ENCODE assay signal across 15 cellular contexts in the genomic region with DNA sequence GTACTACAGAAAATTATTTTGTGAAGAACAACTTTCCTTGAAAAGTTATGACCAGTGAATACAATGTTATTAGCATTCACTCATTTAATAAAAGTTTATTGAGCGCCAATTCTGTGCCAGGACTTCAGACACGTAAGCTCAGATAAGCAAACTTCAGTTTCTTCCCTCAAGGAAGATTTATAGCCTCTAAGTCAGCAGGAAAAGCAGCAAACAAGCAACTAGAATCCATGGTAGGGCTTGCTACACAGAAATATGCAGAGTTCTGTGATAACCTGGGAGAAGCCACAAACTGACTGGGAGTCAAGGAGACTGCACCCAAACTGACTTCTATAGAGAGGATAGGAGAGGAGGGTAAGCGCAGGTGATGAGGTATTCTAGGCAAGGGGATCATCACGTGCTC. TPM values are rescaled to one million over a fixed set of nuclear protein-coding genes. Genes with fewer than 3 reads are reported as not detected.
A peak's percentile ranks its signal among the peaks of the same experiment; 100 is the strongest.
DNase-seq lines count a peak whose midpoint lies in the region; ATAC-seq, FAIRE-seq and TF ChIP-seq lines count a peak whose summit lies in the region.
"Had no signal": no experiment of that assay in that cellular context is flagged by ENCODE, and none has a peak within 500 bp of the region (broad histone marks: within the 10 kb centered on the region; RNA-seq: fewer than 3 reads in every experiment).

No MANE protein-coding gene starts in this region.

- H3K4me3 ChIP-seq in K562 = no peak overlapping the region
- H3K4me3 ChIP-seq in naive thymus-derived CD4-positive, alpha-beta T cell (ENCODE audit: low read length) = no peak overlapping the region
- H3K4me3 ChIP-seq: BLaER1, gastrocnemius medialis had no signal

- BruUV-seq in K562 (replicated peaks; lab: Mats Ljungman, UMichigan) = no TSS peak

- no peak overlapping the region for H3K4me3 Mint-ChIP-seq in stimulated activated naive CD8-positive, alpha-beta T cell treated with anti-CD3 and anti-CD28 coated beads, Interleukin-15, Interleukin-2, amounts not matched to agents 100 ng/mL and 50 ng/mL, for 24 hours
- H3K4me3 Mint-ChIP-seq in naive thymus-derived CD4-positive, alpha-beta T cell = peak overlapping the region; percentile 63 to 82 (median 77)

- no peaks in the 10 kb centered on the region for H3K79me2 ChIP-seq in K562 (ENCODE audit: control insufficient read depth, insufficient read depth, low read length)

- in situ Hi-C loops in K562 (cut with MboI) = no loop called here

- no peak for ATAC-seq in stimulated activated naive CD8-positive, alpha-beta T cell treated with anti-CD3 and anti-CD28 coated beads, Interleukin-15, Interleukin-2, amounts not matched to agents 100 U/mL and 50 U/mL, for 24 hours
- ATAC-seq in K562 (peak; percentile 25; the same call in 1 of the 3 replicates), HG03520 (IDR thresholded peaks at IDR 0.05; ENCODE audit: unreplicated experiment) (no peak)
- no peak for ATAC-seq in naive thymus-derived CD4-positive, alpha-beta T cell

- TF ChIP-seq EP300 in K562 (IDR thresholded peaks at IDR 0.05; ENCODE audit: low read length) = no peak

- TF ChIP-seq RAD21 in K562 (CRISPR knock-in tag; conservative IDR thresholded peaks at IDR 0.05 in 1 of 2, IDR thresholded peaks at IDR 0.05 in 1 of 2) = no peak

- H3K27ac Mint-ChIP-seq in stimulated activated naive CD8-positive, alpha-beta T cell treated with anti-CD3 and anti-CD28 coated beads, Interleukin-15, Interleukin-2, amounts not matched to agents 100 ng/mL and 50 ng/mL, for 24 hours = peak overlapping the region; percentile 8
- peak overlapping the region; percentile 71 to 90 (median 87) for H3K27ac Mint-ChIP-seq in naive thymus-derived CD4-positive, alpha-beta T cell

- H3K27me3 ChIP-seq in K562 (ENCODE audit: control insufficient read depth in 2 of 2, insufficient read depth in 2 of 2, low read length in 2 of 2) = no peaks in the 10 kb centered on the region
- no peaks in the 10 kb centered on the region for H3K27me3 ChIP-seq in naive thymus-derived CD4-positive, alpha-beta T cell (ENCODE audit: control insufficient read depth in 2 of 2, insufficient read depth in 2 of 2, low read length in 2 of 2)
- H3K27me3 ChIP-seq: BLaER1, gastrocnemius medialis had no signal

- 32% methylated on average over 4 of the region's 4 CpGs for WGBS in K562 (ENCODE audit: insufficient coverage, low coverage, missing lambda C conversion rate)

- no peak for DNase-seq in stimulated activated naive CD8-positive, alpha-beta T cell treated with anti-CD3 and anti-CD28 coated beads, Interleukin-15, Interleukin-2, amounts not matched to agents 100 U/mL and 50 U/mL, for 24 hours
- DNase-seq in K562 (ENCODE audit: extremely low read depth in 1 of 4, low spot score in 3 of 4) (peak in 2 of 4 experiments; percentile 8), D721Med (ENCODE audit: insufficient read length, low spot score) (no peak), CD1c-positive myeloid dendritic cell (ENCODE audit: extremely low spot score) (no peak)
- no peak for DNase-seq in naive thymus-derived CD4-positive, alpha-beta T cell
- DNase-seq in activated effector memory CD4-positive, alpha-beta T cell treated with anti-CD3 and anti-CD28 coated beads, Interleukin-2, amount 50 U/mL, for 16 hours = no peak
- DNase-seq: amniotic stem cell; effector memory CD4-positive, alpha-beta T cell; GF-D8; Kasumi-1; NCI-H2029 treated with DMSO at 0.1 percent for 48 hours had no signal

- intact Hi-C loops in K562 (cut with micrococcal nuclease) = no loop called here
- intact Hi-C loops in naive thymus-derived CD4-positive, alpha-beta T cell (cut with micrococcal nuclease) = loop anchor here in 1 of 2 donors (5.0 kb wide), 1 partner anchor 78 kb away; the partner anchor contains the start of genes CENPP and NOL8

- H3K27ac ChIP-seq in K562 (ENCODE audit: extremely low read depth, low read depth, low read length) = no peak overlapping the region
- no peak overlapping the region for H3K27ac ChIP-seq in naive thymus-derived CD4-positive, alpha-beta T cell (ENCODE audit: low read depth, low read length)
- H3K27ac ChIP-seq: BLaER1 had no signal

- H2AFZ ChIP-seq in K562 (ENCODE audit: low read depth, low read length) = no peak overlapping the region

- no peak for TF ChIP-seq POLR2A in K562 (conservative IDR thresholded peaks at IDR 0.05)

- H3K9me3 ChIP-seq in K562 (replicated peaks; ENCODE audit: control insufficient read depth, insufficient read depth, low read depth, low read length) = no peaks in the 10 kb centered on the region
- no peaks in the 10 kb centered on the region for H3K9me3 ChIP-seq in naive thymus-derived CD4-positive, alpha-beta T cell (ENCODE audit: control insufficient read depth in 2 of 3, low read length in 3 of 3)
- H3K9me3 ChIP-seq: BLaER1, gastrocnemius medialis had no signal

- no peaks in the 10 kb centered on the region for H4K20me1 ChIP-seq in K562 (replicated peaks; ENCODE audit: control insufficient read depth, insufficient read depth, low read length)
- H4K20me1 ChIP-seq: BLaER1 had no signal

- H3K9me1 ChIP-seq in K562 (ENCODE audit: control insufficient read depth, insufficient read depth, low read length) = no peaks in the 10 kb centered on the region

- peaks cover 0 to 11% of the 10 kb centered on the region in 2 experiments; a peak in 3 of 5 replicates for H3K4me1 ChIP-seq in K562 (replicated peaks in 1 of 2; ENCODE audit: control insufficient read depth in 2 of 2, insufficient read depth in 2 of 2, low read length in 2 of 2)
- peaks cover 0 to 22% of the 10 kb centered on the region in 2 donors for H3K4me1 ChIP-seq in naive thymus-derived CD4-positive, alpha-beta T cell (ENCODE audit: control insufficient read depth in 2 of 2, insufficient read depth in 2 of 2, low read length in 2 of 2)

- no peak for FAIRE-seq in K562 (lab: Jason Lieb, UNC)
- FAIRE-seq in D721Med (lab: Jason Lieb, UNC) = no peak

- CTCF ChIA-PET in K562 (lab: Yijun Ruan, JAX; ENCODE audit: low intra/inter-chr PET ratio) = no interaction called here
- CTCF ChIA-PET in naive thymus-derived CD4-positive, alpha-beta T cell (lab: Charles Lee) = interaction anchor here (0.6 kb wide), 1 partner anchor 43 kb away, joined by 3 read pairs; no protein-coding TSS in a partner anchor

- no peak overlapping the region for H3K9ac ChIP-seq in K562 (ENCODE audit: insufficient read depth in 1 of 2, low read depth in 2 of 2, low read length in 2 of 2)
- H3K9ac ChIP-seq: BLaER1 had no signal

- H3K4me2 ChIP-seq in K562 (ENCODE audit: insufficient read depth, low read length) = no peak overlapping the region

- H3K36me3 ChIP-seq in K562 (ENCODE audit: control insufficient read depth, insufficient read depth, low read length) = no peaks in the 10 kb centered on the region
- peaks cover 0 to 4% (median 0%) of the 10 kb centered on the region in 3 experiments for H3K36me3 ChIP-seq in naive thymus-derived CD4-positive, alpha-beta T cell (ENCODE audit: control insufficient read depth in 2 of 3, insufficient read depth in 3 of 3, low read length in 3 of 3)
- H3K36me3 ChIP-seq: BLaER1, gastrocnemius medialis had no signal

- no peaks in the 10 kb centered on the region for H3K27me3 Mint-ChIP-seq in stimulated activated naive CD8-positive, alpha-beta T cell treated with anti-CD3 and anti-CD28 coated beads, Interleukin-15, Interleukin-2, amounts not matched to agents 100 ng/mL and 50 ng/mL, for 24 hours
- no peaks in the 10 kb centered on the region for H3K27me3 Mint-ChIP-seq in naive thymus-derived CD4-positive, alpha-beta T cell

- TF ChIP-seq CTCF in K562 (IDR thresholded peaks at IDR 0.05 in 2 of 3, conservative IDR thresholded peaks at IDR 0.05 in 1 of 3; ENCODE audit: insufficient read depth in 2 of 3, low read depth in 1 of 3, low read length in 3 of 3) (no peak), D721Med (IDR thresholded peaks at IDR 0.05; ENCODE audit: insufficient read depth, missing control alignments) (no peak)

- peaks cover 7% of the 10 kb centered on the region for H3K36me3 Mint-ChIP-seq in stimulated activated naive CD8-positive, alpha-beta T cell treated with anti-CD3 and anti-CD28 coated beads, Interleukin-15, Interleukin-2, amounts not matched to agents 100 ng/mL and 50 ng/mL, for 24 hours (ENCODE audit: low read depth)
- H3K36me3 Mint-ChIP-seq in naive thymus-derived CD4-positive, alpha-beta T cell = peaks cover 0 to 2% (median 0%) of the 10 kb centered on the region in 5 donors

- no peaks in the 10 kb centered on the region for H3K9me3 Mint-ChIP-seq in stimulated activated naive CD8-positive, alpha-beta T cell treated with anti-CD3 and anti-CD28 coated beads, Interleukin-15, Interleukin-2, amounts not matched to agents 100 ng/mL and 50 ng/mL, for 24 hours
- no peaks in the 10 kb centered on the region for H3K9me3 Mint-ChIP-seq in naive thymus-derived CD4-positive, alpha-beta T cell

- POLR2A ChIA-PET in K562 (lab: Yijun Ruan, JAX) = interaction anchor here (0.8 kb wide), 1 partner anchor 39 kb away, joined by 3 read pairs; no protein-coding TSS in a partner anchor
- POLR2A ChIA-PET in naive thymus-derived CD4-positive, alpha-beta T cell (lab: Charles Lee) = interaction anchor here (1.4 kb wide), 1 partner anchor 80 kb away, joined by 3 read pairs; the partner anchor contains the start of gene CENPP

- H3K4me1 Mint-ChIP-seq in stimulated activated naive CD8-positive, alpha-beta T cell treated with anti-CD3 and anti-CD28 coated beads, Interleukin-15, Interleukin-2, amounts not matched to agents 100 ng/mL and 50 ng/mL, for 24 hours (ENCODE audit: low read depth) = peaks cover 42% of the 10 kb centered on the region
- peaks cover 15 to 30% (median 28%) of the 10 kb centered on the region in 7 donors for H3K4me1 Mint-ChIP-seq in naive thymus-derived CD4-positive, alpha-beta T cell

RNA-seq across cellular contexts. Expression of gene OGN, which starts 1.4 kb away (rescaled TPM):
- not detected in 2 replicates for total RNA-seq in K562 (2011; cell fraction: chromatin; rRNA removed; ENCODE audit: low replicate concordance)
- total RNA-seq in K562 (2011; cell fraction: nucleolus; rRNA removed) = not detected in 2 replicates
- total RNA-seq in K562 (2011; cell fraction: nucleoplasm; rRNA removed) = not detected in 2 replicates
- not detected in 2 replicates for total RNA-seq in K562 (2014; rRNA removed)
- total RNA-seq in K562 (2014; rRNA removed; fragmentation: Illumina TruSeq; extraction: Trizol) = not detected in 2 replicates
- not detected in 2 replicates for total RNA-seq in K562 (2015; rRNA removed; fragmentation: Illumina TruSeq; extraction: Trizol)
- 0.07 and 0.16 TPM in 2 replicates for total RNA-seq in K562 (2021)
- polyA plus RNA-seq in K562 (2011; rRNA removed) = not detected in 2 replicates
- not detected in 2 replicates for polyA plus RNA-seq in K562 (2011; cell fraction: cytosol; rRNA removed)
- polyA plus RNA-seq in K562 (2011; cell fraction: nucleus; rRNA removed) = not detected in 2 replicates
- 0.04 and 0.07 TPM in 2 replicates for polyA plus RNA-seq in K562 (2012)
- polyA plus RNA-seq in K562 (2014; fragmentation: Illumina TruSeq; extraction: Trizol) = not detected in 2 replicates
- polyA plus RNA-seq in K562 (2014; fragmentation: Nextera tagmentation; extraction: Ambion mirVana) = under 1 TPM in 1 of 2 experiments, not detected in 1; 0.17 TPM
- not detected in 2 replicates for polyA plus RNA-seq in K562 (2014; rRNA removed)
- polyA minus RNA-seq in K562 (2011; rRNA and poly(A)+ RNA removed) = not detected in 2 replicates
- not detected in 2 replicates for polyA minus RNA-seq in K562 (2011; cell fraction: cytosol; rRNA and poly(A)+ RNA removed)
- polyA minus RNA-seq in K562 (2011; cell fraction: nucleus; rRNA and poly(A)+ RNA removed) = not detected in 2 replicates
- under 1 TPM in 2 of 5 experiments, not detected in 3; 0.22 to 0.27 TPM for total RNA-seq in naive thymus-derived CD4-positive, alpha-beta T cell
- polyA plus RNA-seq in naive thymus-derived CD4-positive, alpha-beta T cell = under 1 TPM; 0.10 to 0.18 TPM

RNA-seq across cellular contexts. Expression of gene OMD, which starts 18.5 kb away (rescaled TPM):
- total RNA-seq in K562 (2011; cell fraction: chromatin; rRNA removed; ENCODE audit: low replicate concordance) = not detected in 2 replicates
- not detected in 2 replicates for total RNA-seq in K562 (2011; cell fraction: nucleolus; rRNA removed)
- not detected in 2 replicates for total RNA-seq in K562 (2011; cell fraction: nucleoplasm; rRNA removed)
- total RNA-seq in K562 (2014; rRNA removed) = not detected in 2 replicates
- total RNA-seq in K562 (2014; rRNA removed; fragmentation: Illumina TruSeq; extraction: Trizol) = not detected in 2 replicates
- not detected in 2 replicates for total RNA-seq in K562 (2015; rRNA removed; fragmentation: Illumina TruSeq; extraction: Trizol)
- not detected in 2 replicates for total RNA-seq in K562 (2021)
- not detected in 2 replicates for polyA plus RNA-seq in K562 (2011; rRNA removed)
- polyA plus RNA-seq in K562 (2011; cell fraction: cytosol; rRNA removed) = not detected in 2 replicates
- polyA plus RNA-seq in K562 (2011; cell fraction: nucleus; rRNA removed) = not detected in 2 replicates
- 0.04 TPM in 1 of 2 replicates, not detected in the other for polyA plus RNA-seq in K562 (2012)
- polyA plus RNA-seq in K562 (2014; fragmentation: Illumina TruSeq; extraction: Trizol) = not detected in 2 replicates
- under 1 TPM in 1 of 2 experiments, not detected in 1; 0.21 TPM for polyA plus RNA-seq in K562 (2014; fragmentation: Nextera tagmentation; extraction: Ambion mirVana)
- polyA plus RNA-seq in K562 (2014; rRNA removed) = not detected in 2 replicates
- not detected in 2 replicates for polyA minus RNA-seq in K562 (2011; rRNA and poly(A)+ RNA removed)
- polyA minus RNA-seq in K562 (2011; cell fraction: cytosol; rRNA and poly(A)+ RNA removed) = not detected in 2 replicates
- not detected in 2 replicates for polyA minus RNA-seq in K562 (2011; cell fraction: nucleus; rRNA and poly(A)+ RNA removed)
- total RNA-seq in naive thymus-derived CD4-positive, alpha-beta T cell = not detected
- not detected for polyA plus RNA-seq in naive thymus-derived CD4-positive, alpha-beta T cell
